ENCODE assay signal across 1 cellular context in the genomic region with DNA sequence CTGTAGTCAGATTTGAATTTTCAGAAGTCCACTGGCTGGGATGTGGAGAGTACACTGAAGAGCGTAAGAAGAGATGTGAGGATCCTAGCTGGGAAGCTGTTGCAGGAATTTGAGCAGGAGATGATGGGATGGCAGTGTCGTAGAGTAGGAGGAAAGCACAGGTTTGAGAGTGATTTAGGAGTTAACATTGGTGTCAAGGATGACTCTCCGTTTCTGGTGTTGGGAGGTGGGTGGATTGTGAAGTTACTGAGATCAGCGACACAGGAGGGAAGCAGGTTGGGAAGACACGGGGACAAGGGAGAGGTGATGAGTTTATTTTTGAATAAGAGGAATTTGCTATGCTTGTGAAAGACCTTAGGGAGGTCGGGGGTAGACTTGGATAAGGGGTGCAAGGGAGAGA.
TF ChIP-seq lines count a peak whose summit lies in the region.

No MANE protein-coding gene starts in this region.

TF ChIP-seq in WTC11, 78 proteins besides CTCF, POLR2A, EP300 and RAD21 (continued from another document):
- TF ChIP-seq, protein P1, sequence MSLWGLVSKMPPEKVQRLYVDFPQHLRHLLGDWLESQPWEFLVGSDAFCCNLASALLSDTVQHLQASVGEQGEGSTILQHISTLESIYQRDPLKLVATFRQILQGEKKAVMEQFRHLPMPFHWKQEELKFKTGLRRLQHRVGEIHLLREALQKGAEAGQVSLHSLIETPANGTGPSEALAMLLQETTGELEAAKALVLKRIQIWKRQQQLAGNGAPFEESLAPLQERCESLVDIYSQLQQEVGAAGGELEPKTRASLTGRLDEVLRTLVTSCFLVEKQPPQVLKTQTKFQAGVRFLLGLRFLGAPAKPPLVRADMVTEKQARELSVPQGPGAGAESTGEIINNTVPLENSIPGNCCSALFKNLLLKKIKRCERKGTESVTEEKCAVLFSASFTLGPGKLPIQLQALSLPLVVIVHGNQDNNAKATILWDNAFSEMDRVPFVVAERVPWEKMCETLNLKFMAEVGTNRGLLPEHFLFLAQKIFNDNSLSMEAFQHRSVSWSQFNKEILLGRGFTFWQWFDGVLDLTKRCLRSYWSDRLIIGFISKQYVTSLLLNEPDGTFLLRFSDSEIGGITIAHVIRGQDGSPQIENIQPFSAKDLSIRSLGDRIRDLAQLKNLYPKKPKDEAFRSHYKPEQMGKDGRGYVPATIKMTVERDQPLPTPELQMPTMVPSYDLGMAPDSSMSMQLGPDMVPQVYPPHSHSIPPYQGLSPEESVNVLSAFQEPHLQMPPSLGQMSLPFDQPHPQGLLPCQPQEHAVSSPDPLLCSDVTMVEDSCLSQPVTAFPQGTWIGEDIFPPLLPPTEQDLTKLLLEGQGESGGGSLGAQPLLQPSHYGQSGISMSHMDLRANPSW (CRISPR knock-in tag; conservative IDR thresholded peaks at IDR 0.05; ENCODE audit: low read depth): no peak
- TF ChIP-seq GABPB1 (CRISPR knock-in tag; IDR thresholded peaks at IDR 0.05): no peak
